In genomic region chr6:142146828-142147662, GRCh38 we compare ENCODE assay signal across 1 cellular context.
A peak's percentile ranks its signal among the peaks of the same experiment; 100 is the strongest.
TF ChIP-seq lines count a peak whose summit lies in the region.

NMBR (minus strand) TSS chr6:142147122; CDS start chr6:142088658, 58,464 bp downstream.
VTA1 (plus strand) TSS chr6:142147263; CDS start chr6:142147288, 25 bp downstream.

TF ChIP-seq in K562, 482 proteins besides CTCF, POLR2A, EP300 and RAD21 (continued from another document and continues in another):
- TF ChIP-seq, protein P1, sequence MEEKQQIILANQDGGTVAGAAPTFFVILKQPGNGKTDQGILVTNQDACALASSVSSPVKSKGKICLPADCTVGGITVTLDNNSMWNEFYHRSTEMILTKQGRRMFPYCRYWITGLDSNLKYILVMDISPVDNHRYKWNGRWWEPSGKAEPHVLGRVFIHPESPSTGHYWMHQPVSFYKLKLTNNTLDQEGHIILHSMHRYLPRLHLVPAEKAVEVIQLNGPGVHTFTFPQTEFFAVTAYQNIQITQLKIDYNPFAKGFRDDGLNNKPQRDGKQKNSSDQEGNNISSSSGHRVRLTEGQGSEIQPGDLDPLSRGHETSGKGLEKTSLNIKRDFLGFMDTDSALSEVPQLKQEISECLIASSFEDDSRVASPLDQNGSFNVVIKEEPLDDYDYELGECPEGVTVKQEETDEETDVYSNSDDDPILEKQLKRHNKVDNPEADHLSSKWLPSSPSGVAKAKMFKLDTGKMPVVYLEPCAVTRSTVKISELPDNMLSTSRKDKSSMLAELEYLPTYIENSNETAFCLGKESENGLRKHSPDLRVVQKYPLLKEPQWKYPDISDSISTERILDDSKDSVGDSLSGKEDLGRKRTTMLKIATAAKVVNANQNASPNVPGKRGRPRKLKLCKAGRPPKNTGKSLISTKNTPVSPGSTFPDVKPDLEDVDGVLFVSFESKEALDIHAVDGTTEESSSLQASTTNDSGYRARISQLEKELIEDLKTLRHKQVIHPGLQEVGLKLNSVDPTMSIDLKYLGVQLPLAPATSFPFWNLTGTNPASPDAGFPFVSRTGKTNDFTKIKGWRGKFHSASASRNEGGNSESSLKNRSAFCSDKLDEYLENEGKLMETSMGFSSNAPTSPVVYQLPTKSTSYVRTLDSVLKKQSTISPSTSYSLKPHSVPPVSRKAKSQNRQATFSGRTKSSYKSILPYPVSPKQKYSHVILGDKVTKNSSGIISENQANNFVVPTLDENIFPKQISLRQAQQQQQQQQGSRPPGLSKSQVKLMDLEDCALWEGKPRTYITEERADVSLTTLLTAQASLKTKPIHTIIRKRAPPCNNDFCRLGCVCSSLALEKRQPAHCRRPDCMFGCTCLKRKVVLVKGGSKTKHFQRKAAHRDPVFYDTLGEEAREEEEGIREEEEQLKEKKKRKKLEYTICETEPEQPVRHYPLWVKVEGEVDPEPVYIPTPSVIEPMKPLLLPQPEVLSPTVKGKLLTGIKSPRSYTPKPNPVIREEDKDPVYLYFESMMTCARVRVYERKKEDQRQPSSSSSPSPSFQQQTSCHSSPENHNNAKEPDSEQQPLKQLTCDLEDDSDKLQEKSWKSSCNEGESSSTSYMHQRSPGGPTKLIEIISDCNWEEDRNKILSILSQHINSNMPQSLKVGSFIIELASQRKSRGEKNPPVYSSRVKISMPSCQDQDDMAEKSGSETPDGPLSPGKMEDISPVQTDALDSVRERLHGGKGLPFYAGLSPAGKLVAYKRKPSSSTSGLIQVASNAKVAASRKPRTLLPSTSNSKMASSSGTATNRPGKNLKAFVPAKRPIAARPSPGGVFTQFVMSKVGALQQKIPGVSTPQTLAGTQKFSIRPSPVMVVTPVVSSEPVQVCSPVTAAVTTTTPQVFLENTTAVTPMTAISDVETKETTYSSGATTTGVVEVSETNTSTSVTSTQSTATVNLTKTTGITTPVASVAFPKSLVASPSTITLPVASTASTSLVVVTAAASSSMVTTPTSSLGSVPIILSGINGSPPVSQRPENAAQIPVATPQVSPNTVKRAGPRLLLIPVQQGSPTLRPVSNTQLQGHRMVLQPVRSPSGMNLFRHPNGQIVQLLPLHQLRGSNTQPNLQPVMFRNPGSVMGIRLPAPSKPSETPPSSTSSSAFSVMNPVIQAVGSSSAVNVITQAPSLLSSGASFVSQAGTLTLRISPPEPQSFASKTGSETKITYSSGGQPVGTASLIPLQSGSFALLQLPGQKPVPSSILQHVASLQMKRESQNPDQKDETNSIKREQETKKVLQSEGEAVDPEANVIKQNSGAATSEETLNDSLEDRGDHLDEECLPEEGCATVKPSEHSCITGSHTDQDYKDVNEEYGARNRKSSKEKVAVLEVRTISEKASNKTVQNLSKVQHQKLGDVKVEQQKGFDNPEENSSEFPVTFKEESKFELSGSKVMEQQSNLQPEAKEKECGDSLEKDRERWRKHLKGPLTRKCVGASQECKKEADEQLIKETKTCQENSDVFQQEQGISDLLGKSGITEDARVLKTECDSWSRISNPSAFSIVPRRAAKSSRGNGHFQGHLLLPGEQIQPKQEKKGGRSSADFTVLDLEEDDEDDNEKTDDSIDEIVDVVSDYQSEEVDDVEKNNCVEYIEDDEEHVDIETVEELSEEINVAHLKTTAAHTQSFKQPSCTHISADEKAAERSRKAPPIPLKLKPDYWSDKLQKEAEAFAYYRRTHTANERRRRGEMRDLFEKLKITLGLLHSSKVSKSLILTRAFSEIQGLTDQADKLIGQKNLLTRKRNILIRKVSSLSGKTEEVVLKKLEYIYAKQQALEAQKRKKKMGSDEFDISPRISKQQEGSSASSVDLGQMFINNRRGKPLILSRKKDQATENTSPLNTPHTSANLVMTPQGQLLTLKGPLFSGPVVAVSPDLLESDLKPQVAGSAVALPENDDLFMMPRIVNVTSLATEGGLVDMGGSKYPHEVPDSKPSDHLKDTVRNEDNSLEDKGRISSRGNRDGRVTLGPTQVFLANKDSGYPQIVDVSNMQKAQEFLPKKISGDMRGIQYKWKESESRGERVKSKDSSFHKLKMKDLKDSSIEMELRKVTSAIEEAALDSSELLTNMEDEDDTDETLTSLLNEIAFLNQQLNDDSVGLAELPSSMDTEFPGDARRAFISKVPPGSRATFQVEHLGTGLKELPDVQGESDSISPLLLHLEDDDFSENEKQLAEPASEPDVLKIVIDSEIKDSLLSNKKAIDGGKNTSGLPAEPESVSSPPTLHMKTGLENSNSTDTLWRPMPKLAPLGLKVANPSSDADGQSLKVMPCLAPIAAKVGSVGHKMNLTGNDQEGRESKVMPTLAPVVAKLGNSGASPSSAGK (IDR thresholded peaks at IDR 0.05) = peak; percentile 71
- TF ChIP-seq ZNF318 (IDR thresholded peaks at IDR 0.05; ENCODE audit: borderline replicate concordance in 1 of 2, low read depth in 1 of 2) (no peak), RUNX1 (IDR thresholded peaks at IDR 0.05; ENCODE audit: low read depth) (no peak), ZKSCAN3 (CRISPR knock-in tag; IDR thresholded peaks at IDR 0.05) (no peak), CHD2 (IDR thresholded peaks at IDR 0.05; ENCODE audit: low read depth, low read length) (no peak), SETDB1 (IDR thresholded peaks at IDR 0.05; ENCODE audit: low read length) (peak; percentile 89), ZNF551 (CRISPR knock-in tag; IDR thresholded peaks at IDR 0.05) (no peak), SOX6 (IDR thresholded peaks at IDR 0.05) (peak; percentile 70), ZC3H4 (CRISPR knock-in tag; IDR thresholded peaks at IDR 0.05; ENCODE audit: borderline replicate concordance) (no peak), GABPB2 (CRISPR knock-in tag; conservative IDR thresholded peaks at IDR 0.05) (no peak), ZNF764 (CRISPR knock-in tag; IDR thresholded peaks at IDR 0.05; ENCODE audit: low read depth) (0 out of 2 replicates have a peak, but pooled peaks have one; percentile 9), ZEB2 (IDR thresholded peaks at IDR 0.05) (0 out of 2 replicates have a peak, but pooled peaks have one; percentile 30), BMI1 (IDR thresholded peaks at IDR 0.05; ENCODE audit: low read length) (peak; percentile 83), RBM25 (IDR thresholded peaks at IDR 0.05; ENCODE audit: low read depth, low read length, severe bottlenecking) (no peak), EZH2 (IDR thresholded peaks at IDR 0.05; ENCODE audit: borderline replicate concordance, low read depth, low read length) (no peak), TCF7L2 (IDR thresholded peaks at IDR 0.05; ENCODE audit: low read depth, low read length) (peak; percentile 60; the same call in 1 of the 2 replicates), NR2C2 (CRISPR knock-in tag; IDR thresholded peaks at IDR 0.05) (peak; percentile 77), NR2C2 (tag; IDR thresholded peaks at IDR 0.05) (peak; percentile 96), HNRNPUL1 (IDR thresholded peaks at IDR 0.05; ENCODE audit: low read length) (no peak), HDAC1 (IDR thresholded peaks at IDR 0.05) (peak; percentile 55 to 98; a peak in 3 of 4 replicates)
- TF ChIP-seq, protein P2, sequence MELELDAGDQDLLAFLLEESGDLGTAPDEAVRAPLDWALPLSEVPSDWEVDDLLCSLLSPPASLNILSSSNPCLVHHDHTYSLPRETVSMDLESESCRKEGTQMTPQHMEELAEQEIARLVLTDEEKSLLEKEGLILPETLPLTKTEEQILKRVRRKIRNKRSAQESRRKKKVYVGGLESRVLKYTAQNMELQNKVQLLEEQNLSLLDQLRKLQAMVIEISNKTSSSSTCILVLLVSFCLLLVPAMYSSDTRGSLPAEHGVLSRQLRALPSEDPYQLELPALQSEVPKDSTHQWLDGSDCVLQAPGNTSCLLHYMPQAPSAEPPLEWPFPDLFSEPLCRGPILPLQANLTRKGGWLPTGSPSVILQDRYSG (tag; conservative IDR thresholded peaks at IDR 0.05; ENCODE audit: low read depth) = no peak
- TF ChIP-seq, protein P3, sequence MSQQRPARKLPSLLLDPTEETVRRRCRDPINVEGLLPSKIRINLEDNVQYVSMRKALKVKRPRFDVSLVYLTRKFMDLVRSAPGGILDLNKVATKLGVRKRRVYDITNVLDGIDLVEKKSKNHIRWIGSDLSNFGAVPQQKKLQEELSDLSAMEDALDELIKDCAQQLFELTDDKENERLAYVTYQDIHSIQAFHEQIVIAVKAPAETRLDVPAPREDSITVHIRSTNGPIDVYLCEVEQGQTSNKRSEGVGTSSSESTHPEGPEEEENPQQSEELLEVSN (IDR thresholded peaks at IDR 0.05; ENCODE audit: borderline replicate concordance in 1 of 2, extremely low read depth in 1 of 2, insufficient read depth in 1 of 2, insufficient read length in 1 of 2, low read depth in 1 of 2, low read length in 1 of 2, poor library complexity in 1 of 2, severe bottlenecking in 1 of 2) = peak; percentile 74 to 79
- TF ChIP-seq, protein P4, sequence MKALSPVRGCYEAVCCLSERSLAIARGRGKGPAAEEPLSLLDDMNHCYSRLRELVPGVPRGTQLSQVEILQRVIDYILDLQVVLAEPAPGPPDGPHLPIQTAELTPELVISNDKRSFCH (CRISPR knock-in tag; IDR thresholded peaks at IDR 0.05) = no peak
- TF ChIP-seq, protein P4 (tag; IDR thresholded peaks at IDR 0.05) = peak; percentile 33; the same call in 1 of the 2 replicates
- TF ChIP-seq, protein P5, sequence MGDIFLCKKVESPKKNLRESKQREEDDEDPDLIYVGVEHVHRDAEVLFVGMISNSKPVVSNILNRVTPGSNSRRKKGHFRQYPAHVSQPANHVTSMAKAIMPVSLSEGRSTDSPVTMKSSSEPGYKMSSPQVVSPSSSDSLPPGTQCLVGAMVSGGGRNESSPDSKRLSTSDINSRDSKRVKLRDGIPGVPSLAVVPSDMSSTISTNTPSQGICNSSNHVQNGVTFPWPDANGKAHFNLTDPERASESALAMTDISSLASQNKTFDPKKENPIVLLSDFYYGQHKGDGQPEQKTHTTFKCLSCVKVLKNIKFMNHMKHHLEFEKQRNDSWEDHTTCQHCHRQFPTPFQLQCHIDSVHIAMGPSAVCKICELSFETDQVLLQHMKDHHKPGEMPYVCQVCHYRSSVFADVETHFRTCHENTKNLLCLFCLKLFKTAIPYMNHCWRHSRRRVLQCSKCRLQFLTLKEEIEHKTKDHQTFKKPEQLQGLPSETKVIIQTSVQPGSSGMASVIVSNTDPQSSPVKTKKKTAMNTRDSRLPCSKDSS (IDR thresholded peaks at IDR 0.05; ENCODE audit: low read depth, partially characterized antibody) = no peak
- TF ChIP-seq, protein P6, sequence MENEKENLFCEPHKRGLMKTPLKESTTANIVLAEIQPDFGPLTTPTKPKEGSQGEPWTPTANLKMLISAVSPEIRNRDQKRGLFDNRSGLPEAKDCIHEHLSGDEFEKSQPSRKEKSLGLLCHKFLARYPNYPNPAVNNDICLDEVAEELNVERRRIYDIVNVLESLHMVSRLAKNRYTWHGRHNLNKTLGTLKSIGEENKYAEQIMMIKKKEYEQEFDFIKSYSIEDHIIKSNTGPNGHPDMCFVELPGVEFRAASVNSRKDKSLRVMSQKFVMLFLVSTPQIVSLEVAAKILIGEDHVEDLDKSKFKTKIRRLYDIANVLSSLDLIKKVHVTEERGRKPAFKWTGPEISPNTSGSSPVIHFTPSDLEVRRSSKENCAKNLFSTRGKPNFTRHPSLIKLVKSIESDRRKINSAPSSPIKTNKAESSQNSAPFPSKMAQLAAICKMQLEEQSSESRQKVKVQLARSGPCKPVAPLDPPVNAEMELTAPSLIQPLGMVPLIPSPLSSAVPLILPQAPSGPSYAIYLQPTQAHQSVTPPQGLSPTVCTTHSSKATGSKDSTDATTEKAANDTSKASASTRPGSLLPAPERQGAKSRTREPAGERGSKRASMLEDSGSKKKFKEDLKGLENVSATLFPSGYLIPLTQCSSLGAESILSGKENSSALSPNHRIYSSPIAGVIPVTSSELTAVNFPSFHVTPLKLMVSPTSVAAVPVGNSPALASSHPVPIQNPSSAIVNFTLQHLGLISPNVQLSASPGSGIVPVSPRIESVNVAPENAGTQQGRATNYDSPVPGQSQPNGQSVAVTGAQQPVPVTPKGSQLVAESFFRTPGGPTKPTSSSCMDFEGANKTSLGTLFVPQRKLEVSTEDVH (IDR thresholded peaks at IDR 0.05; ENCODE audit: low read depth, partially characterized antibody) = peak; percentile 96
